Comparison of ENCODE assay signal across 26 cellular contexts in the genomic region with DNA sequence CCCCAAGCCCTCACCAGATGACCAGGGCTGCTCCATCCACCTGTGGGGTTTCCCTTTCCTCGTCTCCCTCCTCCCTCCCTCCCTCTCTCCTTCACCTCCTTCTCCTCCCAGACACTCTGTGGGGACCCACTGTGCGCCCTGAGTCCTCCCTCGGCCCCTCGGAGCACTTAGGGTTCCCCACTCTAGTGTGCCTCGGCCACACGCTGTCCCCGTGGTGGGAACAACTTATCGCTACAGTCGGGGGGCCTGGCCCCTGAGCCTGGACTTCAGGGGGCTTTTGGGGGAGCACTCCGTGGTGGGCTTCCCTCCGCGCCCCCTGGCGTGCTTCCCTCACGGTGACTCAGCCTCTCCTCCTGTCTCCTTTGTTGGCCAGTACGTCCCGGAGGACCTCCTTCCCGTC.
"Had no signal": no experiment of that assay in that cellular context is flagged by ENCODE, and none has a peak within 500 bp of the region (broad histone marks: within the 10 kb centered on the region; RNA-seq: fewer than 3 reads in every experiment).

No MANE protein-coding gene starts in this region.

- ATAC-seq: Panc1, PC-3, Right ventricle myocardium inferior, SK-N-SH treated with all-trans-retinoic acid at 6 μM for 48 hours had no signal

- H3K27ac ChIP-seq: HL-60, SJCRH30 had no signal

- DNase-seq: Karpas-422, KG1, MG63, NCI-H1092, NCI-H1105 treated with DMSO at 0.1 percent for 48 hours, NCI-H1417 treated with DMSO at 0.1 percent for 48 hours, NCI-H146, NCI-H1694 treated with DMSO at 0.1 percent for 48 hours, NCI-H1930, NCI-H2081, NCI-H2107, NCI-H2227 treated with DMSO at 0.1 percent for 48 hours, NCI-H446, NCI-H510A, NCI-H524 treated with DMSO at 0.1 percent for 48 hours, NCI-H69, NCI-H774, PC-3, SHP77 treated with DMSO at 0.1 percent for 48 hours, SJCRH30, T-helper 1 cell had no signal

- H3K27me3 ChIP-seq: MG63, SJCRH30 had no signal

- H3K9me3 ChIP-seq: MG63, SJCRH30 had no signal

- H3K4me3 ChIP-seq: MG63, SJCRH30 had no signal

- FAIRE-seq: HTR-8/SVneo had no signal
